Comparison of ENCODE assay signal across 14 cellular contexts in the genomic region with DNA sequence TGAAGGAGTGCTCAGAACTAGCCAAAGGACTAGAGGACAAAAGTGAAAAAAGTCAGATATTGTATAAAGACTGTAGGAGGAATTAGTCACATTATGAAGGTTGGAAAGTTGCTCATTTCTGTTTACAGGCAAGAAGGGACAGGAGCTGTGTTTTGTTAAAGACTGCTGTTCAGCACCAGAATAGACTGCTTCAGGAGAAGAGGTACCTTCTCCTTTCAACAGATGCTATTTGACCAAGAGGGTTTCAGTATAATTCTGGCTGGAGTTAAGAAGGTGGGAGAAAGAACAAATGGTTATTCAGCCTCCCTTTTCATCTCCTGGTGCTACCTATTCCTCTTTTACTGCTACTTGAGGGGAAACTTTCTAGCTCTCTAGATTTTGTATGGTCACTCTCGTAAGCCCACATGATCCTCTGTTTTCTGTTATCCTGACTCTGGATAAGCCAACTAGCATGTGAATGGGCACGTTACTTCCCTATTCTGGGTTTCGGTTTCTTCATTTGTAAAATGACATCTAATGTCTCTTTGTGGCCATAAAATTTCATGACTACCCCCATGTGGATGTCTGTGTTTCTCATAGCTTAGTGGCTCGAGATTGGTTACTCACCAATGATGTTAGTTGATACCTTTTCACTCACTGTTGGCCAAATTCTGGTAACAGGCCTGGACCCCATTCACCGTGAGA.
"Had no signal": no experiment of that assay in that cellular context is flagged by ENCODE, and none has a peak within 500 bp of the region (broad histone marks: within the 10 kb centered on the region; RNA-seq: fewer than 3 reads in every experiment).

No MANE protein-coding gene starts in this region.

- H3K4me1 Mint-ChIP-seq: activated CD4-positive, alpha-beta T cell treated with anti-CD3 and anti-CD28 coated beads, Interleukin-2, amount 10 ng/mL, durations not matched to agents 7 days and 5 days; activated naive CD8-positive, alpha-beta T cell treated with anti-CD3 and anti-CD28 coated beads, Interleukin-2, amount 10 ng/mL, durations not matched to agents 7 days and 5 days; brain had no signal

- H3K36me3 Mint-ChIP-seq: brain, natural killer cell had no signal

- H3K27me3 Mint-ChIP-seq: activated CD4-positive, alpha-beta T cell treated with anti-CD3 and anti-CD28 coated beads, Interleukin-2, amount 10 ng/mL, durations not matched to agents 7 days and 5 days; activated naive CD8-positive, alpha-beta T cell treated with anti-CD3 and anti-CD28 coated beads, Interleukin-2, amount 10 ng/mL, durations not matched to agents 7 days and 5 days; brain had no signal

- H3K27ac Mint-ChIP-seq: activated CD4-positive, alpha-beta T cell treated with anti-CD3 and anti-CD28 coated beads, Interleukin-2, amount 10 ng/mL, durations not matched to agents 7 days and 5 days; activated naive CD8-positive, alpha-beta T cell treated with anti-CD3 and anti-CD28 coated beads, Interleukin-2, amount 10 ng/mL, durations not matched to agents 7 days and 5 days; brain; natural killer cell had no signal

- H3K9me3 Mint-ChIP-seq: activated naive CD8-positive, alpha-beta T cell treated with anti-CD3 and anti-CD28 coated beads, Interleukin-2, amount 10 ng/mL, durations not matched to agents 7 days and 5 days; brain; natural killer cell had no signal

- FAIRE-seq: TTC549 had no signal

- H3K4me3 Mint-ChIP-seq: activated CD4-positive, alpha-beta T cell treated with anti-CD3 and anti-CD28 coated beads, Interleukin-2, amount 10 ng/mL, durations not matched to agents 7 days and 5 days; activated naive CD8-positive, alpha-beta T cell treated with anti-CD3 and anti-CD28 coated beads, Interleukin-2, amount 10 ng/mL, durations not matched to agents 7 days and 5 days; brain; natural killer cell had no signal

- ATAC-seq: natural killer cell had no signal

- DNase-seq: activated CD4-positive, alpha-beta T cell treated with anti-CD3 and anti-CD28 coated beads, Interleukin-2, amount 10 ng/mL, durations not matched to agents 7 days and 5 days; activated CD4-positive, CD25-positive, alpha-beta regulatory T cell; activated naive CD4-positive, alpha-beta T cell; activated naive CD8-positive, alpha-beta T cell treated with anti-CD3 and anti-CD28 coated beads, Interleukin-2, amount 10 ng/mL, durations not matched to agents 7 days and 5 days; activated T-cell treated with anti-CD3 and anti-CD28 coated beads for 4 hours; central memory CD4-positive, alpha-beta T cell; colonic mucosa; esophagus squamous epithelium; kidney glomerular epithelial cell; mesenchymal stem cell; natural killer cell; stimulated activated CD4-positive, alpha-beta T cell treated with anti-CD3 and anti-CD28 coated beads, Interleukin-1b, Interleukin-23, amount 100 ng/mL, for 48 hours had no signal
